9 cellular contexts compared by ENCODE assay signal in genomic region chr1:226252841-226253240, GRCh38. TPM values are rescaled to one million over a fixed set of nuclear protein-coding genes. Genes with fewer than 3 reads are reported as not detected.
"Had no signal": no experiment of that assay in that cellular context is flagged by ENCODE, and none has a peak within 500 bp of the region (broad histone marks: within the 10 kb centered on the region; RNA-seq: fewer than 3 reads in every experiment).

No MANE protein-coding gene starts in this region.

RNA-seq across cellular contexts. Expression of gene MIXL1, which starts 29.4 kb away (rescaled TPM):
- total RNA-seq: stomach, subcutaneous adipose tissue, thoracic aorta, thyroid gland, tibial nerve, upper lobe of right lung, urinary bladder, uterus, vagina had no signal
